ENCODE assay signal across 12 cellular contexts in genomic region chr5:150498971-150499370, GRCh38. TPM values are rescaled to one million over a fixed set of nuclear protein-coding genes. Genes with fewer than 3 reads are reported as not detected.
DNase-seq lines count a peak whose midpoint lies in the region; ATAC-seq, FAIRE-seq and TF ChIP-seq lines count a peak whose summit lies in the region.
"Had no signal": no experiment of that assay in that cellular context is flagged by ENCODE, and none has a peak within 500 bp of the region (broad histone marks: within the 10 kb centered on the region; RNA-seq: fewer than 3 reads in every experiment).

No MANE protein-coding gene starts in this region.

- H3K4me3 ChIP-seq in right lobe of liver (no peak overlapping the region), HepG2 (replicated peaks in 1 of 3; ENCODE audit: insufficient read depth in 1 of 3, low read depth in 2 of 3, low read length in 3 of 3) (no peak overlapping the region), esophagus (ENCODE audit: low read depth in 1 of 2, low read length in 2 of 2) (no peak overlapping the region)
- H3K4me3 ChIP-seq: ovary had no signal

- TF ChIP-seq EP300 in HepG2 (IDR thresholded peaks at IDR 0.05; ENCODE audit: low read depth in 2 of 2, low read length in 2 of 2) (no peak), HepG2 (CRISPR knock-in tag; IDR thresholded peaks at IDR 0.05; ENCODE audit: borderline replicate concordance) (no peak)

- intact Hi-C loops in right lobe of liver (cut with DNase I): no loop called here
- intact Hi-C loops in HepG2 (cut with micrococcal nuclease; ENCODE audit: unreplicated experiment): no loop called here

- TF ChIP-seq POLR2A in right lobe of liver (IDR thresholded peaks at IDR 0.05) (no peak), HepG2 (IDR thresholded peaks at IDR 0.05; ENCODE audit: insufficient read depth in 1 of 2, low read depth in 2 of 2, low read length in 2 of 2) (no peak)

- peaks cover 4% of the 10 kb centered on the region for H3K36me3 Mint-ChIP-seq in progenitor cell of endocrine pancreas (ENCODE audit: insufficient read depth)

- H3K4me3 Mint-ChIP-seq in progenitor cell of endocrine pancreas (ENCODE audit: low read depth): no peak overlapping the region
- H3K4me3 Mint-ChIP-seq: activated CD4-positive, alpha-beta T cell treated with anti-CD3 and anti-CD28 coated beads, Interleukin-2, amount 10 ng/mL, durations not matched to agents 24 days and 14 days had no signal

- no peak for TF ChIP-seq CTCF in right lobe of liver (IDR thresholded peaks at IDR 0.05)
- no peak for TF ChIP-seq CTCF in HepG2 (CRISPR knock-in tag; IDR thresholded peaks at IDR 0.05)
- no peak for TF ChIP-seq CTCF in progenitor cell of endocrine pancreas (IDR thresholded peaks at IDR 0.05; ENCODE audit: unreplicated experiment)

- no peak overlapping the region for H3K9ac ChIP-seq in HepG2 (ENCODE audit: insufficient read depth, low read depth, low read length)

- peaks cover 0 to 10% (median 3%) of the 10 kb centered on the region in 4 donors for H3K36me3 ChIP-seq in right lobe of liver
- peaks cover 3 to 42% of the 10 kb centered on the region in 2 experiments; a peak in 3 of 5 replicates for H3K36me3 ChIP-seq in HepG2 (replicated peaks in 1 of 2; ENCODE audit: control insufficient read depth in 1 of 2, insufficient read depth in 2 of 2, low read length in 2 of 2)
- H3K36me3 ChIP-seq in esophagus (ENCODE audit: control insufficient read depth in 2 of 2, insufficient read depth in 2 of 2, low read length in 1 of 2): peaks cover 0 to 2% of the 10 kb centered on the region in 2 donors
- H3K36me3 ChIP-seq: ovary had no signal

- H3K4me2 ChIP-seq in HepG2 (ENCODE audit: low read depth, low read length): no peak overlapping the region

- in situ Hi-C loops in HepG2 (cut with HindIII; ENCODE audit: extremely low pct_ligation_motif_present, low pct_unique_long_range_greater_than_20kb): no loop called here
- in situ Hi-C loops in ACHN (cut with HindIII; ENCODE audit: low pct_ligation_motif_present, low pct_unique_long_range_greater_than_20kb, low sequenced_read_pairs): no loop called here

- no peaks in the 10 kb centered on the region for H3K9me3 Mint-ChIP-seq in progenitor cell of endocrine pancreas (ENCODE audit: low read depth)
- H3K9me3 Mint-ChIP-seq: activated CD4-positive, alpha-beta T cell treated with anti-CD3 and anti-CD28 coated beads, Interleukin-2, amount 10 ng/mL, durations not matched to agents 24 days and 14 days had no signal

- CTCF ChIA-PET in HepG2 (lab: Yijun Ruan, JAX; ENCODE audit: low intra/inter-chr PET ratio, low total read pairs): no interaction called here

- no TSS peak for BruUV-seq in HepG2 (replicated peaks; lab: Mats Ljungman, UMichigan)

- no peaks in the 10 kb centered on the region for H3K27me3 Mint-ChIP-seq in progenitor cell of endocrine pancreas

- ATAC-seq in right lobe of liver (peak in 3 of 4 donors; percentile 2 to 29 (median 9)), HepG2 (no peak)

- peaks cover 2 to 80% (median 46%) of the 10 kb centered on the region in 4 donors for H3K4me1 ChIP-seq in right lobe of liver
- peaks cover 80% of the 10 kb centered on the region for H3K4me1 ChIP-seq in HepG2 (ENCODE audit: insufficient read depth, low read length)
- peaks cover 38 to 56% of the 10 kb centered on the region in 2 donors for H3K4me1 ChIP-seq in esophagus (ENCODE audit: control insufficient read depth in 2 of 2, insufficient read depth in 2 of 2, low read length in 1 of 2)

- H4K20me1 ChIP-seq in HepG2 (ENCODE audit: insufficient read depth, low read length): peaks cover 59% of the 10 kb centered on the region

- TF ChIP-seq RAD21 in HepG2 (CRISPR knock-in tag; IDR thresholded peaks at IDR 0.05): no peak

- peaks cover 82% of the 10 kb centered on the region for H3K79me2 ChIP-seq in HepG2 (ENCODE audit: insufficient read depth, low read length)

- POLR2A ChIA-PET in HepG2 (lab: Yijun Ruan, JAX): interaction anchor here (1.0 to 1.8 kb wide), 4 partner anchors 11 to 44 kb away, joined by 3 to 6 read pairs (median 4); no protein-coding TSS in a partner anchor

- H3K27me3 ChIP-seq in right lobe of liver (no peaks in the 10 kb centered on the region), HepG2 (ENCODE audit: control insufficient read depth in 1 of 2, insufficient read depth in 2 of 2, low read length in 2 of 2) (no peaks in the 10 kb centered on the region), esophagus (ENCODE audit: control insufficient read depth in 1 of 2, insufficient read depth in 2 of 2, low read length in 2 of 2) (no peaks in the 10 kb centered on the region)
- H3K27me3 ChIP-seq: ovary had no signal

- H3K4me1 Mint-ChIP-seq in progenitor cell of endocrine pancreas (ENCODE audit: low read depth): peaks cover 54% of the 10 kb centered on the region
- H3K4me1 Mint-ChIP-seq: activated CD4-positive, alpha-beta T cell treated with anti-CD3 and anti-CD28 coated beads, Interleukin-2, amount 10 ng/mL, durations not matched to agents 24 days and 14 days had no signal

- peak overlapping the region; percentile 93 for H3K27ac Mint-ChIP-seq in progenitor cell of endocrine pancreas
- H3K27ac Mint-ChIP-seq: activated CD4-positive, alpha-beta T cell treated with anti-CD3 and anti-CD28 coated beads, Interleukin-2, amount 10 ng/mL, durations not matched to agents 24 days and 14 days had no signal

- H3K9me3 ChIP-seq in right lobe of liver (no peaks in the 10 kb centered on the region), HepG2 (ENCODE audit: low read length) (no peaks in the 10 kb centered on the region), esophagus (ENCODE audit: control insufficient read depth in 2 of 2, insufficient read depth in 1 of 2, low read depth in 1 of 2, low read length in 1 of 2) (no peaks in the 10 kb centered on the region)
- H3K9me3 ChIP-seq: ovary had no signal

- peak overlapping the region in 1 of 3 donors; percentile 37 for H3K27ac ChIP-seq in right lobe of liver
- H3K27ac ChIP-seq in HepG2 (ENCODE audit: extremely low read length, insufficient read depth, low read length): no peak overlapping the region
- peak overlapping the region; percentile 94 to 96 for H3K27ac ChIP-seq in esophagus (ENCODE audit: low read depth in 2 of 2, low read length in 1 of 2)
- H3K27ac ChIP-seq: ovary had no signal

- DNase-seq in right lobe of liver: no peak
- DNase-seq in HepG2 (ENCODE audit: low spot score): no peak
- no peak for DNase-seq in progenitor cell of endocrine pancreas (ENCODE audit: low spot score, unreplicated experiment)
- DNase-seq in ecto neural progenitor cell (ENCODE audit: low spot score): no peak
- no peak for DNase-seq in stimulated activated CD4-positive, alpha-beta T cell treated with anti-CD3 and anti-CD28 coated beads, Interleukin-2, amount 100 ng/mL, for 48 hours
- DNase-seq in NCI-H1417 treated with DMSO at 0.1 percent for 48 hours (lab: John Stamatoyannopoulos, UW): no peak
- DNase-seq in ACHN: no peak
- DNase-seq: activated CD4-positive, alpha-beta T cell treated with anti-CD3 and anti-CD28 coated beads, Interleukin-2, amount 10 ng/mL, durations not matched to agents 24 days and 14 days; EL; NCI-H2081; ovary had no signal

- no peak for FAIRE-seq in HepG2 (lab: Jason Lieb, UNC)

- H2AFZ ChIP-seq in HepG2 (ENCODE audit: low read length): no peak overlapping the region

RNA-seq across cellular contexts. Expression of gene NDST1, which starts 9.0 kb away (rescaled TPM):
- total RNA-seq in right lobe of liver (10 to 100 TPM; 38.1 to 97.5 (median 76.0) TPM), HepG2 (2016; rRNA removed; fragmentation: Illumina TruSeq; extraction: Trizol) (22.1 and 26.2 TPM in 2 replicates), progenitor cell of endocrine pancreas (154 and 169 TPM in 2 replicates)
- 6.5 and 8.8 TPM in 2 replicates for total RNA-seq in HepG2 (2016; cell fraction: cytosol; rRNA removed; fragmentation: Illumina TruSeq; extraction: Trizol; ENCODE audit: low read depth)
- 19.6 and 25.2 TPM in 2 replicates for total RNA-seq in HepG2 (2016; cell fraction: insoluble cytoplasmic fraction; rRNA removed; fragmentation: Illumina TruSeq; extraction: Trizol)
- 16.4 and 18.4 TPM in 2 replicates for total RNA-seq in HepG2 (2016; cell fraction: membrane; rRNA removed; fragmentation: Illumina TruSeq; extraction: Trizol)
- total RNA-seq in HepG2 (2016; cell fraction: nucleus; rRNA removed; fragmentation: Illumina TruSeq; extraction: Trizol): 25.2 and 29.3 TPM in 2 replicates
- polyA plus RNA-seq in HepG2 (2011; rRNA removed) (23.8 and 35.0 TPM in 2 replicates), esophagus (10 to 100 TPM; 29.9 to 37.3 TPM)
- 18.9 and 20.3 TPM in 2 replicates for polyA plus RNA-seq in HepG2 (2011; cell fraction: cytosol; rRNA removed)
- 67.6 and 71.1 TPM in 2 replicates for polyA plus RNA-seq in HepG2 (2011; cell fraction: nucleus; rRNA removed)
- 36.0 and 40.8 TPM in 2 replicates for polyA plus RNA-seq in HepG2 (2012)
- 2.7 and 3.1 TPM in 2 replicates for polyA plus RNA-seq in HepG2 (2016; cell fraction: cytosol; fragmentation: Illumina TruSeq; extraction: Trizol; ENCODE audit: low read depth)
- polyA plus RNA-seq in HepG2 (2016; cell fraction: insoluble cytoplasmic fraction; fragmentation: Illumina TruSeq; extraction: Trizol; ENCODE audit: low read depth): 15.4 and 18.3 TPM in 2 replicates
- polyA plus RNA-seq in HepG2 (2016; cell fraction: membrane; fragmentation: Illumina TruSeq; extraction: Trizol; ENCODE audit: low read depth): 7.8 TPM in 2 replicates
- polyA plus RNA-seq in HepG2 (2016; cell fraction: nucleus; fragmentation: Illumina TruSeq; extraction: Trizol; ENCODE audit: insufficient read depth, low read depth): 29.1 and 30.9 TPM in 2 replicates
- 12.5 and 73.9 TPM in 2 replicates for polyA minus RNA-seq in HepG2 (2011; rRNA and poly(A)+ RNA removed; ENCODE audit: low replicate concordance)
- polyA minus RNA-seq in HepG2 (2011; cell fraction: cytosol; rRNA and poly(A)+ RNA removed): 20.8 and 29.5 TPM in 2 replicates
- polyA minus RNA-seq in HepG2 (2011; cell fraction: nucleus; rRNA and poly(A)+ RNA removed): 55.1 and 55.2 TPM in 2 replicates

RNA-seq across cellular contexts. Expression of gene RPS14, which starts 49.4 kb away (rescaled TPM):
- 100 to 1,000 TPM; 573 to 800 (median 663) TPM for total RNA-seq in right lobe of liver
- total RNA-seq in HepG2 (2016; rRNA removed; fragmentation: Illumina TruSeq; extraction: Trizol): 2,116 and 2,466 TPM in 2 replicates
- 3,305 and 3,520 TPM in 2 replicates for total RNA-seq in HepG2 (2016; cell fraction: cytosol; rRNA removed; fragmentation: Illumina TruSeq; extraction: Trizol; ENCODE audit: low read depth)
- total RNA-seq in HepG2 (2016; cell fraction: insoluble cytoplasmic fraction; rRNA removed; fragmentation: Illumina TruSeq; extraction: Trizol): 2,149 and 2,588 TPM in 2 replicates
- 4,929 and 5,069 TPM in 2 replicates for total RNA-seq in HepG2 (2016; cell fraction: membrane; rRNA removed; fragmentation: Illumina TruSeq; extraction: Trizol)
- 644 and 721 TPM in 2 replicates for total RNA-seq in HepG2 (2016; cell fraction: nucleus; rRNA removed; fragmentation: Illumina TruSeq; extraction: Trizol)
- polyA plus RNA-seq in HepG2 (2011; rRNA removed): 3,058 and 3,295 TPM in 2 replicates
- 6,315 and 8,239 TPM in 2 replicates for polyA plus RNA-seq in HepG2 (2011; cell fraction: cytosol; rRNA removed)
- polyA plus RNA-seq in HepG2 (2011; cell fraction: nucleus; rRNA removed): 1,184 and 1,580 TPM in 2 replicates
- polyA plus RNA-seq in HepG2 (2012): 3,506 and 4,895 TPM in 2 replicates
- polyA plus RNA-seq in HepG2 (2016; cell fraction: cytosol; fragmentation: Illumina TruSeq; extraction: Trizol; ENCODE audit: low read depth): 3,347 and 3,785 TPM in 2 replicates
- polyA plus RNA-seq in HepG2 (2016; cell fraction: insoluble cytoplasmic fraction; fragmentation: Illumina TruSeq; extraction: Trizol; ENCODE audit: low read depth): 2,246 and 2,277 TPM in 2 replicates
- 4,452 and 4,569 TPM in 2 replicates for polyA plus RNA-seq in HepG2 (2016; cell fraction: membrane; fragmentation: Illumina TruSeq; extraction: Trizol; ENCODE audit: low read depth)
- 1,056 and 1,136 TPM in 2 replicates for polyA plus RNA-seq in HepG2 (2016; cell fraction: nucleus; fragmentation: Illumina TruSeq; extraction: Trizol; ENCODE audit: insufficient read depth, low read depth)
- polyA minus RNA-seq in HepG2 (2011; rRNA and poly(A)+ RNA removed; ENCODE audit: low replicate concordance): 795 and 1,496 TPM in 2 replicates
- polyA minus RNA-seq in HepG2 (2011; cell fraction: cytosol; rRNA and poly(A)+ RNA removed): 375 and 432 TPM in 2 replicates
- 180 and 283 TPM in 2 replicates for polyA minus RNA-seq in HepG2 (2011; cell fraction: nucleus; rRNA and poly(A)+ RNA removed)
- 1,000 to 10,000 TPM; 2,283 to 4,187 TPM for polyA plus RNA-seq in esophagus
- 1,941 and 2,072 TPM in 2 replicates for total RNA-seq in progenitor cell of endocrine pancreas
